ENCODE assay signal across 22 cellular contexts in the genomic region with DNA sequence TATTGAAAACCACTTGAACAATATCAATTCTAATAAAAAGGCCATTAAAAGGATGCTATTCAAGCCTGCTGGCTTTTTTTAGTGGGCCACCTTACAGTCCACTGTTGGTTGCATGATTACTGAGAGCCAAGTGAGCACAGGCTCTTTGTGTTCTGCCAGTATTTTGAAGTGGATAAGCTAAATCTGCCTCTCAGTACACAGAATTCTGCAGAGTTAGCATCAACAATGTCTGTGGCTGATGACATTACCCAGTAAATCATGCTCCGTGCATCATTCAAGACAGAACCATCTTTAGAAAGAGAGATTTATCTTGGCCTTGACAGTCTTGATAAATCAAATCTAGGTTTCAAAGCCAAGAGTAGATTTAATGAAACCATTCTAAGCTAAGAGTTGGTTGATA.
"Had no signal": no experiment of that assay in that cellular context is flagged by ENCODE, and none has a peak within 500 bp of the region (broad histone marks: within the 10 kb centered on the region; RNA-seq: fewer than 3 reads in every experiment).

No MANE protein-coding gene starts in this region.

- H3K27me3 ChIP-seq: esophagus squamous epithelium, neutrophil, pancreas, sigmoid colon, spleen, testis, tibial artery had no signal

- H3K9me3 ChIP-seq: esophagus squamous epithelium, mucosa of descending colon, neutrophil, pancreas, sigmoid colon, spleen, testis, tibial artery had no signal

- H3K36me3 ChIP-seq: esophagus squamous epithelium, neutrophil, pancreas, sigmoid colon, spleen, tibial artery had no signal

- ATAC-seq: effector memory CD8-positive, alpha-beta T cell; mucosa of descending colon; natural killer cell treated with Interleukin-12 subunit alpha and Interleukin-12 subunit beta and Interleukin-15 and Interleukin-18, amount 100 ng/mL, for 72 hours; pancreas; stimulated activated memory B cell treated with anti-CD40 and anti-IgM and Interleukin-4, amounts not matched to agents 10 μg/mL and 1 μg/mL and 100 μg/mL, for 72 hours; stimulated activated naive CD8-positive, alpha-beta T cell treated with anti-CD3 and anti-CD28 coated beads, Interleukin-15, Interleukin-2, amounts not matched to agents 100 U/mL and 50 U/mL, for 24 hours had no signal

- H3K4me1 ChIP-seq: esophagus squamous epithelium, pancreas, sigmoid colon, spleen, testis, tibial artery had no signal

- H3K27ac ChIP-seq: coronary artery, esophagus squamous epithelium, neutrophil, pancreas, sigmoid colon, spleen, testis, tibial artery had no signal

- H3K4me3 ChIP-seq: coronary artery, esophagus squamous epithelium, lung, mucosa of descending colon, pancreas, sigmoid colon, spleen, testis, tibial artery had no signal

- DNase-seq: dermis blood vessel endothelial cell; effector memory CD8-positive, alpha-beta T cell; erythroblast; esophagus squamous epithelium; foreskin melanocyte; glutamatergic neuron; kidney; mucosa of descending colon; naive B cell; pancreas; sigmoid colon; spleen; stimulated activated CD4-positive, alpha-beta T cell treated with anti-CD3 and anti-CD28 coated beads, Interleukin-4, amount 100 ng/mL, for 4 hours; stimulated activated naive CD8-positive, alpha-beta T cell treated with anti-CD3 and anti-CD28 coated beads, Interleukin-15, Interleukin-2, amounts not matched to agents 100 U/mL and 50 U/mL, for 24 hours; substantia nigra; testis; tibial artery had no signal
